8 cellular contexts compared by ENCODE assay signal in the genomic region with DNA sequence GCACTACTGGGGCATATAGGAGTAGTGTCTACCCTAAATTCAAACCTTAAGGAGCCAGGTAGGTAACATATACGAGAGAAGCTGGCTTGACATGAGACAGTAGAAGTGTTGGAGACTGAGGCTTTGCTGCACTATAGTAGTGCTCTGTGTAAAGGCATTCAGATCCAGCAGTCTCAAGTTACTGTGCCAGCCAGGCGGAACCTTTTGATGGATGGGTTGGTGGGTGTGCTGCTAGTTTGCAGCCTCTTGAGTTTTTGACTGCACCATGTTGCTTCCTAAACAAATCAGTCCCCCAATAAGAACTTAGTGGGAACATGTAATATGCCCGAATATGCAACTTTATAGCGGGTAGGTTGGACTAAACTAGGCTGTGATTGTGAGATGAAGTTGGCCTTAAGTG. TPM values are rescaled to one million over a fixed set of nuclear protein-coding genes. Genes with fewer than 3 reads are reported as not detected.
DNase-seq lines count a peak whose midpoint lies in the region; ATAC-seq and TF ChIP-seq lines count a peak whose summit lies in the region.

No MANE protein-coding gene starts in this region.

- peaks cover 31% of the 10 kb centered on the region for H4K20me1 ChIP-seq in KMS-11 (ENCODE audit: insufficient read depth)

- H3K9ac ChIP-seq in KMS-11 (peak overlapping the region; percentile 83; the same call in 1 of the 2 replicates), muscle layer of colon (ENCODE audit: low read length) (peak overlapping the region; percentile 13)

- H2AFZ ChIP-seq in KMS-11 (ENCODE audit: low read depth), result no peak overlapping the region

- H3K4me1 ChIP-seq in KMS-11 (ENCODE audit: low read depth, poor library complexity, severe bottlenecking) (peaks cover 47% of the 10 kb centered on the region), muscle layer of colon (ENCODE audit: insufficient read depth, low read length) (peaks cover 37% of the 10 kb centered on the region)

- H3K9me3 ChIP-seq in AG04450 (ENCODE audit: control insufficient read depth, insufficient read depth, low read length), result no peaks in the 10 kb centered on the region
- no peaks in the 10 kb centered on the region for H3K9me3 ChIP-seq in muscle layer of colon (ENCODE audit: low read length)

- H3K79me2 ChIP-seq in KMS-11 (ENCODE audit: insufficient read depth, low read depth), result peaks cover 62% of the 10 kb centered on the region

- POLR2A ChIA-PET in AG04450 (lab: Yijun Ruan, JAX), result interaction anchor here (0.8 to 2.6 kb wide), 4 partner anchors 15 to 90 kb away, joined by 3 to 13 read pairs (median 4); a partner anchor contains a TSS

- DNase-seq in AG04450 (ENCODE audit: low read depth, low spot score) (no peak), brain microvascular endothelial cell (no peak), GM03348 (ENCODE audit: low spot score) (no peak), GOT3 (lab: John Stamatoyannopoulos, UW) (no peak)

- CTCF ChIA-PET in AG04450 (lab: Charles Lee), result interaction anchor here (1.5 kb wide), 1 partner anchor 26 kb away, joined by 4 read pairs; no protein-coding TSS in a partner anchor

- H3K36me3 ChIP-seq in KMS-11 (ENCODE audit: insufficient read depth) (no peaks in the 10 kb centered on the region; the same call in 1 of the 2 replicates), brain microvascular endothelial cell (replicated peaks) (peaks cover 5% of the 10 kb centered on the region), muscle layer of colon (ENCODE audit: insufficient read depth, low read length) (no peaks in the 10 kb centered on the region)

- H3K27ac ChIP-seq in AG04450 (ENCODE audit: low read depth, low read length), result no peak overlapping the region
- no peak overlapping the region for H3K27ac ChIP-seq in KMS-11
- H3K27ac ChIP-seq in brain microvascular endothelial cell, result no peak overlapping the region
- peak overlapping the region; percentile 95 for H3K27ac ChIP-seq in muscle layer of colon (ENCODE audit: low read depth, low read length)

- TF ChIP-seq CTCF in AG04450 (IDR thresholded peaks at IDR 0.05; ENCODE audit: low read depth, low read length) (no peak), KMS-11 (conservative IDR thresholded peaks at IDR 0.05; ENCODE audit: low read depth, low read length) (no peak), brain microvascular endothelial cell (IDR thresholded peaks at IDR 0.05; ENCODE audit: low read depth, low read length, missing control alignments) (no peak)

- ATAC-seq in GM18858 (IDR thresholded peaks at IDR 0.05; ENCODE audit: unreplicated experiment), result no peak
- ATAC-seq in HG03432 (IDR thresholded peaks at IDR 0.05; ENCODE audit: unreplicated experiment), result no peak

- H3K4me3 ChIP-seq in AG04450 (ENCODE audit: low read depth, low read length) (peak overlapping the region; percentile 96), KMS-11 (IDR thresholded peaks at IDR 0.05; ENCODE audit: insufficient read depth, low read depth, low read length) (no peak overlapping the region), brain microvascular endothelial cell (ENCODE audit: low read depth, low read length) (peak overlapping the region; percentile 91), muscle layer of colon (ENCODE audit: low read depth in 1 of 2, low read length in 2 of 2) (peak overlapping the region; percentile 59 to 88)

- H3K4me2 ChIP-seq in KMS-11, result peak overlapping the region; percentile 100

- H3K27me3 ChIP-seq in AG04450 (ENCODE audit: control insufficient read depth, insufficient read depth, low read length) (no peaks in the 10 kb centered on the region), KMS-11 (ENCODE audit: insufficient read depth, low read depth) (no peaks in the 10 kb centered on the region), brain microvascular endothelial cell (replicated peaks) (no peaks in the 10 kb centered on the region), muscle layer of colon (ENCODE audit: control insufficient read depth in 1 of 2, insufficient read depth in 2 of 2, low read length in 2 of 2) (no peaks in the 10 kb centered on the region)

- in situ Hi-C loops in brain microvascular endothelial cell (cut with HindIII; ENCODE audit: low pct_ligation_motif_present, low sequenced_read_pairs), result no loop called here

RNA-seq across cellular contexts. Expression of a gene that starts 1.5 kb away (rescaled TPM):
- polyA plus RNA-seq in AG04450 (2011; rRNA removed), result 314 and 364 TPM in 2 replicates
- polyA minus RNA-seq in AG04450 (2011; rRNA and poly(A)+ RNA removed), result 113 and 118 TPM in 2 replicates

RNA-seq across cellular contexts. Expression of a gene that starts 23.0 kb away (rescaled TPM):
- polyA plus RNA-seq in AG04450 (2011; rRNA removed), result 0.48 and 0.71 TPM in 2 replicates
- polyA minus RNA-seq in AG04450 (2011; rRNA and poly(A)+ RNA removed), result 0.69 and 0.87 TPM in 2 replicates

RNA-seq across cellular contexts. Expression of a gene that starts 55.7 kb away (rescaled TPM):
- polyA plus RNA-seq in AG04450 (2011; rRNA removed), result 108 and 115 TPM in 2 replicates
- 66.4 and 70.8 TPM in 2 replicates for polyA minus RNA-seq in AG04450 (2011; rRNA and poly(A)+ RNA removed)
